In genomic region chr4:108762559-108763225, GRCh38 we compare ENCODE assay signal across 8 cellular contexts. TPM values are rescaled to one million over a fixed set of nuclear protein-coding genes. Genes with fewer than 3 reads are reported as not detected.
DNase-seq lines count a peak whose midpoint lies in the region; TF ChIP-seq lines count a peak whose summit lies in the region.

Gene ETNPPL (minus strand): TSS chr4:108763053. CDS start chr4:108762898, 155 bp downstream.

- peak within 1 kb of the TSS; percentile 64 for H3K27ac Mint-ChIP-seq in activated naive CD4-positive, alpha-beta T cell treated with anti-CD3 and anti-CD28 coated beads for 36 hours

- peaks cover 8% of the 10 kb centered on the region for H3K4me1 Mint-ChIP-seq in activated naive CD4-positive, alpha-beta T cell treated with anti-CD3 and anti-CD28 coated beads for 36 hours (ENCODE audit: low read depth)

- intact Hi-C loops in activated naive CD4-positive, alpha-beta T cell treated with anti-CD3 and anti-CD28 coated beads for 36 hours (cut with micrococcal nuclease) = no loop called here

- CTCF ChIA-PET in activated naive CD4-positive, alpha-beta T cell treated with anti-CD3 and anti-CD28 coated beads for 36 hours (lab: Charles Lee) = interaction anchor here (0.7 kb wide), 1 partner anchor 11 kb away, joined by 3 read pairs; no protein-coding TSS in a partner anchor

- no peaks in the 10 kb centered on the region for H3K9me3 Mint-ChIP-seq in activated naive CD4-positive, alpha-beta T cell treated with anti-CD3 and anti-CD28 coated beads for 36 hours

- in situ Hi-C loops in Caki2 (cut with HindIII; ENCODE audit: low pct_unique_long_range_greater_than_20kb, low sequenced_read_pairs) = no loop called here

- DNase-seq in Caki2 (ENCODE audit: low read depth) (peak; percentile 13), glomerular visceral epithelial cell (ENCODE audit: extremely low spot score) (peak; percentile 31), nucleus accumbens (lab: John Stamatoyannopoulos, UW) (peak in 51 of 56 donors; percentile 12 to 78 (median 46)), mucosa of gallbladder (ENCODE audit: low spot score) (no peak)
- peak; percentile 45 for DNase-seq in activated naive CD4-positive, alpha-beta T cell treated with anti-CD3 and anti-CD28 coated beads for 36 hours
- no peak for DNase-seq in NK-92 treated with Interleukin-12 subunit alpha and Interleukin-12 subunit beta, amount 100 ng/mL, for 24 hours (lab: John Stamatoyannopoulos, UW)
- DNase-seq in effector CD4-positive, alpha-beta T cell = no peak

- peak within 1 kb of the TSS; percentile 80 for H3K4me3 Mint-ChIP-seq in activated naive CD4-positive, alpha-beta T cell treated with anti-CD3 and anti-CD28 coated beads for 36 hours

- H3K27me3 Mint-ChIP-seq in activated naive CD4-positive, alpha-beta T cell treated with anti-CD3 and anti-CD28 coated beads for 36 hours (ENCODE audit: low read depth) = peaks cover 24% of the 10 kb centered on the region

- no peak for TF ChIP-seq RAD21 in Ishikawa (IDR thresholded peaks at IDR 0.05; ENCODE audit: low read depth)

- TF ChIP-seq EP300 in Ishikawa (IDR thresholded peaks at IDR 0.05; ENCODE audit: borderline replicate concordance) = no peak

- no peaks in the 10 kb centered on the region for H3K36me3 Mint-ChIP-seq in activated naive CD4-positive, alpha-beta T cell treated with anti-CD3 and anti-CD28 coated beads for 36 hours (ENCODE audit: low read depth)

TF ChIP-seq in Ishikawa, 13 proteins besides CTCF, POLR2A, EP300 and RAD21:
- TF ChIP-seq MAX (IDR thresholded peaks at IDR 0.05) = peak; percentile 78
- TF ChIP-seq CREB1 (IDR thresholded peaks at IDR 0.05; ENCODE audit: low read depth) = no peak

RNA-seq across cellular contexts. Expression of gene ETNPPL, which starts in this region (rescaled TPM):
- not detected in 2 replicates for total RNA-seq in Caki2 (2014; rRNA removed; shearing (Covaris generic); ENCODE audit: low replicate concordance)
- not detected for total RNA-seq in activated naive CD4-positive, alpha-beta T cell treated with anti-CD3 and anti-CD28 coated beads for 36 hours
- total RNA-seq in mucosa of gallbladder = 0.40 TPM

Comparison
In these comparisons a context has a peak if more than half of its experiments do, and no peak if none do; other contexts are left out.
1. Peak in DNase-seq in Caki2; RNA of the gene not detected or under 1 TPM.
2. Peak in DNase-seq in activated naive CD4-positive, alpha-beta T cell treated with anti-CD3 and anti-CD28 coated beads for 36 hours; RNA of the gene not detected or under 1 TPM.
3. DNase-seq: peak in glomerular visceral epithelial cell (single experiment) and nucleus accumbens (51 of 56); none in NK-92 treated with Interleukin-12 subunit alpha and Interleukin-12 subunit beta, amount 100 ng/mL, for 24 hours (single experiment), mucosa of gallbladder (single experiment) and effector CD4-positive, alpha-beta T cell (single experiment).